In the genomic region with DNA sequence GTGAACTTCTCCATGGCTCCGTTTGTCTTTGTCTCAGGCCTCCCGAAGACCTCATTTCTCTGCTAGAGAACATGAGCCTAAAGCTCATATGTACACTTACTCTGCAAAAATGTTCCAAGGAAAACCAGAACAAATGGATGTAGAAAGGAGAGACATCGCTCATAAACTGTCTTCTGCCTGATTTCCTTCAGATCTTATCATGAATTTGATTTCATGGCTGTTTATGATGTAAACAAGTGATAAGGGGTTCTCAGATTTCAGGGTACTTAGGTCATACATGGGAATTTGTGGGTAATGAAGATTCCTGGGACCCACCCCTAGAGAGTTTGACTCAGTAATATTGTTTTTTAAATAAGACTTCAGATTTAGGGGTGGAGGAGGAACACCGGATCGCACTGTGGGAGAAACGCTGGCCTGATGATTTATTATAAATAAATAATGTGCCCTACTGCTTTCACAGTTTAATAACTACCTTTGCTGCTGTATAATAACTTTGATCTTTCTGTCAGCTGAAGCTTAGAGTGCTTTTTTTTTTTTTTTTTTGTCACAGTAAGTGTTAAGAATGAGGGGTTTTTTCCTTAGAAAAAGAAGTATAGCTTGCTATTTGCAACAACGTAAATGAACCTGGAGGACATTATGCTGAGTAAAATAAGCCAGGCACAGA, we compare ENCODE assay signal across 1 cellular context.
TF ChIP-seq lines count a peak whose summit lies in the region.

No MANE protein-coding gene starts in this region.

TF ChIP-seq in HEK293, 187 proteins besides CTCF, POLR2A, EP300 and RAD21 (continued from another document):
- no peak for TF ChIP-seq ZNF140 (tag by site-specific recombination; IDR thresholded peaks at IDR 0.05)
- TF ChIP-seq, protein P1, sequence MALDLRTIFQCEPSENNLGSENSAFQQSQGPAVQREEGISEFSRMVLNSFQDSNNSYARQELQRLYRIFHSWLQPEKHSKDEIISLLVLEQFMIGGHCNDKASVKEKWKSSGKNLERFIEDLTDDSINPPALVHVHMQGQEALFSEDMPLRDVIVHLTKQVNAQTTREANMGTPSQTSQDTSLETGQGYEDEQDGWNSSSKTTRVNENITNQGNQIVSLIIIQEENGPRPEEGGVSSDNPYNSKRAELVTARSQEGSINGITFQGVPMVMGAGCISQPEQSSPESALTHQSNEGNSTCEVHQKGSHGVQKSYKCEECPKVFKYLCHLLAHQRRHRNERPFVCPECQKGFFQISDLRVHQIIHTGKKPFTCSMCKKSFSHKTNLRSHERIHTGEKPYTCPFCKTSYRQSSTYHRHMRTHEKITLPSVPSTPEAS (tag by site-specific recombination; IDR thresholded peaks at IDR 0.05): no peak
